Comparison of ENCODE assay signal across 23 cellular contexts in genomic region chr17:80529104-80529903, GRCh38. TPM values are rescaled to one million over a fixed set of nuclear protein-coding genes. Genes with fewer than 3 reads are reported as not detected.
DNase-seq lines count a peak whose midpoint lies in the region; ATAC-seq and TF ChIP-seq lines count a peak whose summit lies in the region.
"Had no signal": no experiment of that assay in that cellular context is flagged by ENCODE, and none has a peak within 500 bp of the region (broad histone marks: within the 10 kb centered on the region; RNA-seq: fewer than 3 reads in every experiment).

No MANE protein-coding gene starts in this region.

- H3K9me3 ChIP-seq in gastrocnemius medialis, result no peaks in the 10 kb centered on the region
- H3K9me3 ChIP-seq: BE2C, Caco-2, upper lobe of right lung had no signal

- H3K36me3 ChIP-seq in gastrocnemius medialis, result no peaks in the 10 kb centered on the region
- H3K36me3 ChIP-seq: BE2C, neural progenitor cell, upper lobe of right lung had no signal

- peak overlapping the region; percentile 6 to 34 (median 16) for H3K4me3 ChIP-seq in gastrocnemius medialis
- H3K4me3 ChIP-seq: neural progenitor cell, upper lobe of right lung had no signal

- intact Hi-C loops in gastrocnemius medialis (cut with DNase I; ENCODE audit: low total_unique reads), result no loop called here

- DNase-seq in LHCN-M2 (ENCODE audit: low read depth) (peak; percentile 88), NCI-H524 treated with DMSO at 0.1 percent for 48 hours (lab: John Stamatoyannopoulos, UW) (peak; percentile 33), islet precursor cell (peak; percentile 50), gastrocnemius medialis (peak; percentile 63 to 83), AG08395 (ENCODE audit: low spot score) (no peak)
- no peak for DNase-seq in effector CD8-positive, alpha-beta T cell (lab: John Stamatoyannopoulos, UW)
- DNase-seq: activated CD4-positive, alpha-beta memory T cell treated with anti-CD3 and anti-CD28 coated beads for 36 hours; activated naive CD4-positive, alpha-beta T cell; activated T-cell treated with anti-CD3 and anti-CD28 coated beads, Interleukin-2, amount 50 U/mL, for 1 hour; aorta; BE2C; Caco-2; cerebellar nuclear complex; Kasumi-1; NCI-H345; SIG-M5; stimulated activated naive CD4-positive, alpha-beta T cell; upper lobe of right lung had no signal

- ATAC-seq in gastrocnemius medialis (peak; percentile 89), GM19397 (IDR thresholded peaks at IDR 0.05; ENCODE audit: unreplicated experiment) (no peak), HG02885 (IDR thresholded peaks at IDR 0.05; ENCODE audit: poor library complexity, unreplicated experiment) (no peak)
- ATAC-seq: upper lobe of right lung had no signal

- H3K27ac ChIP-seq in gastrocnemius medialis, result peak overlapping the region; percentile 32 to 84 (median 72)
- H3K27ac ChIP-seq: neural progenitor cell, upper lobe of right lung had no signal

- in situ Hi-C loops in gastrocnemius medialis (cut with MboI; ENCODE audit: low sequenced_read_pairs in 4 of 4), result no loop called here

- peaks cover 12 to 19% of the 10 kb centered on the region in 2 donors for H3K4me1 ChIP-seq in gastrocnemius medialis
- H3K4me1 ChIP-seq: upper lobe of right lung had no signal

- TF ChIP-seq POLR2A in gastrocnemius medialis (IDR thresholded peaks at IDR 0.05), result no peak

- H3K27me3 ChIP-seq in gastrocnemius medialis, result no peaks in the 10 kb centered on the region
- H3K27me3 ChIP-seq: BE2C had no signal

- TF ChIP-seq CTCF in gastrocnemius medialis (IDR thresholded peaks at IDR 0.05 in 4 of 5, conservative IDR thresholded peaks at IDR 0.05 in 1 of 5), result no peak

RNA-seq across cellular contexts. Expression of gene RPTOR, which starts 15.3 kb away (rescaled TPM):
- total RNA-seq in LHCN-M2 (2014; rRNA removed), result 24.1 and 25.1 TPM in 2 replicates
- 15.7 TPM for polyA plus RNA-seq in LHCN-M2 (2012)
- total RNA-seq in gastrocnemius medialis, result 10 to 100 TPM; 47.6 to 56.9 (median 55.4) TPM

RNA-seq across cellular contexts. Expression of gene NPTX1, which starts 52.9 kb away (rescaled TPM):
- total RNA-seq in LHCN-M2 (2014; rRNA removed), result 0.45 and 0.80 TPM in 2 replicates
- 0.35 TPM for polyA plus RNA-seq in LHCN-M2 (2012)
- 1 to 10 TPM in 1 of 4 donors, under 1 TPM in 3; 0.07 to 2.4 (median 0.21) TPM for total RNA-seq in gastrocnemius medialis
- total RNA-seq: HT-29, renal cortical epithelial cell had no signal

Comparison
In these comparisons a context has a peak if more than half of its experiments do, and no peak if none do; other contexts are left out.
1. DNase-seq: peak in LHCN-M2 (single experiment), NCI-H524 treated with DMSO at 0.1 percent for 48 hours (single experiment), islet precursor cell (single experiment) and gastrocnemius medialis (2 of 2); none in AG08395 (single experiment) and effector CD8-positive, alpha-beta T cell (single experiment).
2. ATAC-seq: peak in gastrocnemius medialis (2 of 2); none in GM19397 (single experiment) and HG02885 (single experiment).